In the genomic region with DNA sequence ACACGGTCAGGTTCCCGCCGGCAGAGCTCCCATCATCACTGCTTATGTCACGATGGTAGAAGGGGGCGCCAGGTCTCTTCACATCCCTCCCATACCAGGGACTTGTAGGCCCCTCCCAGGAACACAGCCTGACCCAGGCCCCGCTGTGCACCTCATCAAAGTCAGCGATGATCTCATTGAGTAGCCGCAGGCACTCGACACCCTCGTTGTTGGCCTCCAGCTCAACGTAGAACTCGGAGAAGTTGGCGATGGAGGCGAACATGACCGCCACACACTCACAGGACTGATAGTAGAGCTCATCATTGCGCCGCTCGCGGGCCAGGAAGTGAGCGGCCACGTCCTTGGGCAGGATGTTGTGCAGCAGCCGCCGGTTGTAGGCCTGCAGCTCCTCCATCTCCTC, we compare ENCODE assay signal across 20 cellular contexts.
"Had no signal": no experiment of that assay in that cellular context is flagged by ENCODE, and none has a peak within 500 bp of the region (broad histone marks: within the 10 kb centered on the region; RNA-seq: fewer than 3 reads in every experiment).

No MANE protein-coding gene starts in this region.

- H3K27me3 Mint-ChIP-seq: activated CD4-positive, alpha-beta T cell treated with anti-CD3 and anti-CD28 coated beads, Interleukin-2, amount 10 ng/mL, durations not matched to agents 7 days and 5 days had no signal

- H3K9me3 Mint-ChIP-seq: activated CD4-positive, alpha-beta T cell treated with anti-CD3 and anti-CD28 coated beads, Interleukin-2, amount 10 ng/mL, durations not matched to agents 7 days and 5 days; activated naive CD4-positive, alpha-beta T cell treated with anti-CD3 and anti-CD28 coated beads, Interleukin-2, amount 50 U/mL, for 72 hours; activated T-cell treated with anti-CD3 and anti-CD28 coated beads, Interleukin-2, amount 50 U/mL, for 72 hours had no signal

- H3K9me3 ChIP-seq: ascending aorta, heart left ventricle, mucosa of descending colon, tibial artery had no signal

- DNase-seq: activated CD4-positive, alpha-beta T cell treated with anti-CD3 and anti-CD28 coated beads, Interleukin-2, amount 10 ng/mL, durations not matched to agents 7 days and 5 days; activated CD4-positive, CD25-positive, alpha-beta regulatory T cell treated with anti-CD3 and anti-CD28 coated beads, Interleukin-2, amount 50 U/mL, for 72 hours; activated gamma-delta T cell; activated T-cell treated with anti-CD3 and anti-CD28 coated beads, Interleukin-2, amount 50 U/mL, for 72 hours; brain microvascular endothelial cell; left colon; mesenchymal stem cell; mucosa of descending colon; nephron progenitor cell; nucleus accumbens; stimulated activated CD4-positive, alpha-beta T cell treated with anti-CD3 and anti-CD28 coated beads, Interleukin-4, amount 100 ng/mL, for 1 hour; stimulated activated naive CD4-positive, alpha-beta T cell had no signal

- H3K4me1 ChIP-seq: ascending aorta, tibial artery had no signal

- H3K27ac ChIP-seq: brain microvascular endothelial cell, epithelial cell of prostate, VCaP had no signal

- H3K36me3 ChIP-seq: brain microvascular endothelial cell had no signal

- H3K4me3 ChIP-seq: ascending aorta, heart left ventricle, mucosa of descending colon, smooth muscle cell, tibial artery had no signal

- H3K27ac Mint-ChIP-seq: activated CD4-positive, alpha-beta T cell treated with anti-CD3 and anti-CD28 coated beads, Interleukin-2, amount 10 ng/mL, durations not matched to agents 7 days and 5 days; activated naive CD4-positive, alpha-beta T cell treated with anti-CD3 and anti-CD28 coated beads, Interleukin-2, amount 50 U/mL, for 72 hours; activated T-cell treated with anti-CD3 and anti-CD28 coated beads, Interleukin-2, amount 50 U/mL, for 72 hours; nephron progenitor cell had no signal

- H3K36me3 Mint-ChIP-seq: activated naive CD4-positive, alpha-beta T cell treated with anti-CD3 and anti-CD28 coated beads, Interleukin-2, amount 50 U/mL, for 72 hours had no signal

- H3K4me1 Mint-ChIP-seq: activated CD4-positive, alpha-beta T cell treated with anti-CD3 and anti-CD28 coated beads, Interleukin-2, amount 10 ng/mL, durations not matched to agents 7 days and 5 days; central memory CD8-positive, alpha-beta T cell; nephron progenitor cell had no signal

- H3K27me3 ChIP-seq: ascending aorta, brain microvascular endothelial cell, heart left ventricle, tibial artery had no signal

- H3K4me3 Mint-ChIP-seq: activated CD4-positive, alpha-beta T cell treated with anti-CD3 and anti-CD28 coated beads, Interleukin-2, amount 10 ng/mL, durations not matched to agents 7 days and 5 days; activated T-cell treated with anti-CD3 and anti-CD28 coated beads, Interleukin-2, amount 50 U/mL, for 72 hours; central memory CD8-positive, alpha-beta T cell; nephron progenitor cell had no signal
